Comparison of ENCODE assay signal across 25 cellular contexts in genomic region chr7:98571986-98572385, GRCh38. TPM values are rescaled to one million over a fixed set of nuclear protein-coding genes. Genes with fewer than 3 reads are reported as not detected.
"Had no signal": no experiment of that assay in that cellular context is flagged by ENCODE, and none has a peak within 500 bp of the region (broad histone marks: within the 10 kb centered on the region; RNA-seq: fewer than 3 reads in every experiment).

No MANE protein-coding gene starts in this region.

- H3K27ac ChIP-seq: Peyer's patch, SK-N-MC had no signal

- H3K36me3 ChIP-seq: Peyer's patch had no signal

- DNase-seq: activated B cell treated with CpG ODN at 0.5 μM for 24 hours; activated CD4-positive, alpha-beta T cell treated with anti-CD3 and anti-CD28 coated beads for 1 hour; activated CD4-positive, alpha-beta T cell treated with anti-CD3 and anti-CD28 coated beads, Interleukin-2, amount 10 ng/mL, durations not matched to agents 24 days and 14 days; activated CD4-positive, alpha-beta T cell treated with anti-CD3 and anti-CD28 coated beads, Interleukin-2, amount 50 U/mL, for 48 hours; activated CD8-positive, alpha-beta memory T cell treated with anti-CD3 and anti-CD28 coated beads for 24 hours; activated gamma-delta T cell; activated naive CD4-positive, alpha-beta T cell treated with anti-CD3 and anti-CD28 coated beads for 36 hours; activated T-cell treated with anti-CD3 and anti-CD28 coated beads, Interleukin-2, amount 50 U/mL, for 4 hours; IMR-90; Kasumi-1; KBM-7; NCI-H1048; NCI-H1930; NCI-H510A treated with DMSO at 0.1 percent for 48 hours; NCI-H69; Peyer's patch; SIG-M5; T-cell; T-helper 2 cell; T1000 had no signal

- ATAC-seq: activated T-cell treated with anti-CD3 and anti-CD28 coated beads, Interleukin-2, amount 50 U/mL, for 4 hours; activated T-helper 17 cell treated with anti-CD3 and anti-CD28 coated beads, Interleukin-2, amount 50 U/mL, for 72 hours; T-cell had no signal

- H3K27me3 ChIP-seq: Peyer's patch had no signal

- H3K4me1 ChIP-seq: Peyer's patch had no signal

- H3K4me3 ChIP-seq: Peyer's patch, SK-N-MC had no signal

- FAIRE-seq: astrocyte, TTC549 had no signal

- H3K9me3 ChIP-seq: Peyer's patch had no signal

RNA-seq across cellular contexts. Expression of gene NPTX2, which starts 45.1 kb away (rescaled TPM):
- total RNA-seq: activated B cell treated with CpG ODN at 0.5 μM for 24 hours; activated CD4-positive, alpha-beta T cell treated with anti-CD3 and anti-CD28 coated beads, Interleukin-2, amount 10 ng/mL, durations not matched to agents 24 days and 14 days; activated naive CD4-positive, alpha-beta T cell treated with anti-CD3 and anti-CD28 coated beads for 36 hours; activated T-helper 17 cell treated with anti-CD3 and anti-CD28 coated beads, Interleukin-2, amount 50 U/mL, for 72 hours; M059J had no signal
